Comparison of ENCODE assay signal across 1 cellular context in the genomic region with DNA sequence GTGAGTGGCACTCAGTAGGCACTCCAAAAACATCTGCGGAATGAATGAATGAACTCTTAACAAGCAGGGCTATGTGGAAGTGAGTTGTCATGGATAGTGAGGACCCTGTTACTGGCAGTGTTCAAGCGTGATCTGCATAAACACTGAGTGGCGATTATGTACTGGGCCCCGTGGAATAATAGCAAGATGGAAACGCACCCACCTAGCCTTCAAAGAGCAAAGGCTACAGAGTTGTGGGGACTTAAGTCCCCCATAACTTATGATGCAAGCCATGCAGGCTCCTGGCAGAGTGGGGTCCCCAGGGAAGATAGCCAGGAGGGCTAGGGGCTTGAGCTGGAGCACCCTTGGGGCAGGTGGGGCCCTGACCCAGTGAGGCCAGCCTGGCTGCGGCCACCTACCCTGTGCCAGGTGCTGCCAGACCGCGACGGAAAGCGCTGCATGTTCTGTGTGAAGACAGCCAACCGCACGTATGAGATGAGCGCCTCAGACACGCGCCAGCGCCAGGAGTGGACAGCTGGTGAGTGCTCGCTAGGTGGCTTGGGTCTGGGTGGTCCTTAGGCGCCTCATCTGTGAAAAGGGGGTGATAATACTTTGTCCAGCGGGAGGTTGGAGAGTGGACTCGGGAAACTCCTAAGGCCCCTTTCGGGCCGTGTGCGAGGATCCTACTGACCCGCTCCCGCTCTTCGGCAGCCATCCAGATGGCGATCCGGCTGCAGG.
TF ChIP-seq lines count a peak whose summit lies in the region.

No MANE protein-coding gene starts in this region.

TF ChIP-seq in HepG2, 621 proteins besides CTCF, POLR2A, EP300 and RAD21 (continued from another document):
- TF ChIP-seq, protein P1, sequence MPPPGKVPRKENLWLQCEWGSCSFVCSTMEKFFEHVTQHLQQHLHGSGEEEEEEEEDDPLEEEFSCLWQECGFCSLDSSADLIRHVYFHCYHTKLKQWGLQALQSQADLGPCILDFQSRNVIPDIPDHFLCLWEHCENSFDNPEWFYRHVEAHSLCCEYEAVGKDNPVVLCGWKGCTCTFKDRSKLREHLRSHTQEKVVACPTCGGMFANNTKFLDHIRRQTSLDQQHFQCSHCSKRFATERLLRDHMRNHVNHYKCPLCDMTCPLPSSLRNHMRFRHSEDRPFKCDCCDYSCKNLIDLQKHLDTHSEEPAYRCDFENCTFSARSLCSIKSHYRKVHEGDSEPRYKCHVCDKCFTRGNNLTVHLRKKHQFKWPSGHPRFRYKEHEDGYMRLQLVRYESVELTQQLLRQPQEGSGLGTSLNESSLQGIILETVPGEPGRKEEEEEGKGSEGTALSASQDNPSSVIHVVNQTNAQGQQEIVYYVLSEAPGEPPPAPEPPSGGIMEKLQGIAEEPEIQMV (CRISPR knock-in tag; IDR thresholded peaks at IDR 0.05; ENCODE audit: low read depth) = 0 out of 2 replicates have a peak, but pooled peaks have one; percentile 59
- no peak for TF ChIP-seq SP2 (CRISPR knock-in tag; IDR thresholded peaks at IDR 0.05)
- TF ChIP-seq, protein P2, sequence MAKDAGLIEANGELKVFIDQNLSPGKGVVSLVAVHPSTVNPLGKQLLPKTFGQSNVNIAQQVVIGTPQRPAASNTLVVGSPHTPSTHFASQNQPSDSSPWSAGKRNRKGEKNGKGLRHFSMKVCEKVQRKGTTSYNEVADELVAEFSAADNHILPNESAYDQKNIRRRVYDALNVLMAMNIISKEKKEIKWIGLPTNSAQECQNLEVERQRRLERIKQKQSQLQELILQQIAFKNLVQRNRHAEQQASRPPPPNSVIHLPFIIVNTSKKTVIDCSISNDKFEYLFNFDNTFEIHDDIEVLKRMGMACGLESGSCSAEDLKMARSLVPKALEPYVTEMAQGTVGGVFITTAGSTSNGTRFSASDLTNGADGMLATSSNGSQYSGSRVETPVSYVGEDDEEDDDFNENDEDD (CRISPR knock-in tag; IDR thresholded peaks at IDR 0.05; ENCODE audit: borderline replicate concordance) = no peak
- no peak for TF ChIP-seq ZSCAN31 (CRISPR knock-in tag; IDR thresholded peaks at IDR 0.05; ENCODE audit: low read depth)
- TF ChIP-seq SRSF1 (optimal IDR thresholded peaks at IDR 0.05; ENCODE audit: low read depth, low read length) = no peak
- no peak for TF ChIP-seq JUNB (CRISPR knock-in tag; IDR thresholded peaks at IDR 0.05; ENCODE audit: borderline replicate concordance)
- peak; percentile 66; the same call in 1 of the 2 replicates for TF ChIP-seq HIVEP1 (CRISPR knock-in tag; IDR thresholded peaks at IDR 0.05)
- no peak for TF ChIP-seq ZNF282 (IDR thresholded peaks at IDR 0.05; ENCODE audit: partially characterized antibody)
- TF ChIP-seq BHLHE40 (IDR thresholded peaks at IDR 0.05; ENCODE audit: low read length) = no peak
- TF ChIP-seq, protein P3, sequence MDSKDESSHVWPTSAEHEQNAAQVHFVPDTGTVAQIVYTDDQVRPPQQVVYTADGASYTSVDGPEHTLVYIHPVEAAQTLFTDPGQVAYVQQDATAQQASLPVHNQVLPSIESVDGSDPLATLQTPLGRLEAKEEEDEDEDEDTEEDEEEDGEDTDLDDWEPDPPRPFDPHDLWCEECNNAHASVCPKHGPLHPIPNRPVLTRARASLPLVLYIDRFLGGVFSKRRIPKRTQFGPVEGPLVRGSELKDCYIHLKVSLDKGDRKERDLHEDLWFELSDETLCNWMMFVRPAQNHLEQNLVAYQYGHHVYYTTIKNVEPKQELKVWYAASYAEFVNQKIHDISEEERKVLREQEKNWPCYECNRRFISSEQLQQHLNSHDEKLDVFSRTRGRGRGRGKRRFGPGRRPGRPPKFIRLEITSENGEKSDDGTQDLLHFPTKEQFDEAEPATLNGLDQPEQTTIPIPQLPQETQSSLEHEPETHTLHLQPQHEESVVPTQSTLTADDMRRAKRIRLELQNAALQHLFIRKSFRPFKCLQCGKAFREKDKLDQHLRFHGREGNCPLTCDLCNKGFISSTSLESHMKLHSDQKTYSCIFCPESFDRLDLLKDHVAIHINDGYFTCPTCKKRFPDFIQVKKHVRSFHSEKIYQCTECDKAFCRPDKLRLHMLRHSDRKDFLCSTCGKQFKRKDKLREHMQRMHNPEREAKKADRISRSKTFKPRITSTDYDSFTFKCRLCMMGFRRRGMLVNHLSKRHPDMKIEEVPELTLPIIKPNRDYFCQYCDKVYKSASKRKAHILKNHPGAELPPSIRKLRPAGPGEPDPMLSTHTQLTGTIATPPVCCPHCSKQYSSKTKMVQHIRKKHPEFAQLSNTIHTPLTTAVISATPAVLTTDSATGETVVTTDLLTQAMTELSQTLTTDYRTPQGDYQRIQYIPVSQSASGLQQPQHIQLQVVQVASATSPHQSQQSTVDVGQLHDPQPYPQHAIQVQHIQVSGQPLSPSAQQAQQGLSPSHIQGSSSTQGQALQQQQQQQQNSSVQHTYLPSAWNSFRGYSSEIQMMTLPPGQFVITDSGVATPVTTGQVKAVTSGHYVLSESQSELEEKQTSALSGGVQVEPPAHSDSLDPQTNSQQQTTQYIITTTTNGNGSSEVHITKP (CRISPR knock-in tag; IDR thresholded peaks at IDR 0.05; ENCODE audit: low read depth) = no peak
- TF ChIP-seq, protein P4, sequence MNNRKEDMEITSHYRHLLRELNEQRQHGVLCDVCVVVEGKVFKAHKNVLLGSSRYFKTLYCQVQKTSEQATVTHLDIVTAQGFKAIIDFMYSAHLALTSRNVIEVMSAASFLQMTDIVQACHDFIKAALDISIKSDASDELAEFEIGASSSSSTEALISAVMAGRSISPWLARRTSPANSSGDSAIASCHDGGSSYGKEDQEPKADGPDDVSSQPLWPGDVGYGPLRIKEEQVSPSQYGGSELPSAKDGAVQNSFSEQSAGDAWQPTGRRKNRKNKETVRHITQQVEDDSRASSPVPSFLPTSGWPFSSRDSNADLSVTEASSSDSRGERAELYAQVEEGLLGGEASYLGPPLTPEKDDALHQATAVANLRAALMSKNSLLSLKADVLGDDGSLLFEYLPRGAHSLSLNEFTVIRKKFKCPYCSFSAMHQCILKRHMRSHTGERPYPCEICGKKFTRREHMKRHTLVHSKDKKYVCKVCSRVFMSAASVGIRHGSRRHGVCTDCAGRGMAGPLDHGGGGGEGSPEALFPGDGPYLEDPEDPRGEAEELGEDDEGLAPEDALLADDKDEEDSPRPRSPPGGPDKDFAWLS (CRISPR knock-in tag; IDR thresholded peaks at IDR 0.05; ENCODE audit: borderline replicate concordance) = peak; percentile 80; the same call in 1 of the 2 replicates
- no peak for TF ChIP-seq ZNF17 (CRISPR knock-in tag; IDR thresholded peaks at IDR 0.05)
- TF ChIP-seq ZNF24 (IDR thresholded peaks at IDR 0.05) = no peak
- TF ChIP-seq NRL (CRISPR knock-in tag; IDR thresholded peaks at IDR 0.05; ENCODE audit: borderline replicate concordance) = peak; percentile 87; the same call in 1 of the 2 replicates
- TF ChIP-seq MTF2 (CRISPR knock-in tag; IDR thresholded peaks at IDR 0.05; ENCODE audit: borderline replicate concordance) = no peak
- no peak for TF ChIP-seq SIX4 (CRISPR knock-in tag; IDR thresholded peaks at IDR 0.05)
TF ChIP-seq in HepG2: peak in this region for 88.
